In genomic region chr1:157776971-157777386, GRCh38 we compare ENCODE assay signal across 12 cellular contexts.
DNase-seq lines count a peak whose midpoint lies in the region; ATAC-seq, FAIRE-seq and TF ChIP-seq lines count a peak whose summit lies in the region.
"Had no signal": no experiment of that assay in that cellular context is flagged by ENCODE, and none has a peak within 500 bp of the region (broad histone marks: within the 10 kb centered on the region; RNA-seq: fewer than 3 reads in every experiment).

Gene FCRL2, minus strand, starts transcription at chr1:157777132. Its CDS starts 59 bp downstream, at chr1:157777073.

- TF ChIP-seq CTCF in D721Med (IDR thresholded peaks at IDR 0.05; ENCODE audit: insufficient read depth, missing control alignments), result no peak

- DNase-seq in SKM-1 (lab: John Stamatoyannopoulos, UW; ENCODE audit: unreplicated experiment) (peak; percentile 26), AG08396 (ENCODE audit: low spot score) (no peak), D721Med (ENCODE audit: insufficient read length, low spot score) (no peak), NCI-H1694 treated with DMSO at 0.1 percent for 48 hours (lab: John Stamatoyannopoulos, UW) (no peak), NCI-H1092 (lab: John Stamatoyannopoulos, UW) (no peak)
- DNase-seq: activated T-cell treated with anti-CD3 and anti-CD28 coated beads, Interleukin-2, amount 50 U/mL, for 48 hours; caudate nucleus; NK-92 treated with Interleukin-12 subunit alpha and Interleukin-12 subunit beta, amount 100 ng/mL, for 24 hours; stimulated activated CD4-positive, alpha-beta T cell treated with anti-CD3 and anti-CD28 coated beads, Interleukin-2, amount 100 ng/mL, for 24 hours had no signal

- no peak for FAIRE-seq in D721Med (lab: Jason Lieb, UNC)

- ATAC-seq in GM18499 (IDR thresholded peaks at IDR 0.05; ENCODE audit: insufficient read depth, unreplicated experiment), result peak; percentile 53
- ATAC-seq in GM21390 (IDR thresholded peaks at IDR 0.05; ENCODE audit: unreplicated experiment), result peak; percentile 53
- peak; percentile 48 for ATAC-seq in HG03342 (IDR thresholded peaks at IDR 0.05; ENCODE audit: unreplicated experiment)
